ENCODE assay signal across 27 cellular contexts in the genomic region with DNA sequence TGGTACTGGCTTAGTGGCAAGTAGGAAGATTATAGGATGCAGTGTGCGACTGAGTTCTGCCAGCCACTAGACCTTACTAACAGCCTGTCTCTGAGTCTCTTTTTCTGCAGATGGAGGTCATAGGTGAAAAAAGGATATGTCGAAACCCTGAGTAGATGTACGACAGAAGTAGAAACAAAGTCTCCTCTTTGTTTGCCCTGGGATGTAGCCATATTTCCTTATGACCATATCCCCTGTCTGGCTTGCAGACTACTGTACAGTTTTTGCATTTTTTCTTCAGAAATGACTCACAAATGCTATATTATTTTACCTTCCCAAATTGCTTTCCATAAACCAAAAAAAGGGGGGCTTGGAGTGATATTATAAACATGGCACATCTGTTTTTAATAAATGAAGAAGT.
"Had no signal": no experiment of that assay in that cellular context is flagged by ENCODE, and none has a peak within 500 bp of the region (broad histone marks: within the 10 kb centered on the region; RNA-seq: fewer than 3 reads in every experiment).

No MANE protein-coding gene starts in this region.

- H3K27me3 ChIP-seq: esophagus squamous epithelium, spleen, testis, transverse colon had no signal

- H3K4me3 Mint-ChIP-seq: activated CD4-positive, alpha-beta T cell treated with anti-CD3 and anti-CD28 coated beads for 36 hours; activated CD8-positive, alpha-beta memory T cell treated with anti-CD3 and anti-CD28 coated beads, Interleukin-2, amount 10 ng/mL, durations not matched to agents 7 days and 5 days; activated CD8-positive, alpha-beta T cell treated with anti-CD3 and anti-CD28 coated beads, Interleukin-2, amount 10 ng/mL, durations not matched to agents 7 days and 5 days; activated naive CD4-positive, alpha-beta T cell treated with anti-CD3 and anti-CD28 coated beads, Interleukin-2, amount 50 U/mL, for 24 hours; activated naive CD8-positive, alpha-beta T cell treated with anti-CD3 and anti-CD28 coated beads, Interleukin-2, amount 50 U/mL, for 24 hours; central memory CD8-positive, alpha-beta T cell; naive B cell; T-helper 2 cell treated with Interferon-gamma antibody and Interleukin-4, amounts not matched to agents 5 μg/mL and 100 μg/mL, for 36 hours had no signal

- H3K27me3 Mint-ChIP-seq: activated naive CD8-positive, alpha-beta T cell treated with anti-CD3 and anti-CD28 coated beads, Interleukin-2, amount 50 U/mL, for 24 hours; naive B cell had no signal

- H3K27ac Mint-ChIP-seq: activated CD4-positive, alpha-beta T cell treated with anti-CD3 and anti-CD28 coated beads for 36 hours; activated CD8-positive, alpha-beta memory T cell treated with anti-CD3 and anti-CD28 coated beads, Interleukin-2, amount 10 ng/mL, durations not matched to agents 7 days and 5 days; activated CD8-positive, alpha-beta T cell treated with anti-CD3 and anti-CD28 coated beads, Interleukin-2, amount 10 ng/mL, durations not matched to agents 7 days and 5 days; activated naive CD4-positive, alpha-beta T cell treated with anti-CD3 and anti-CD28 coated beads, Interleukin-2, amount 50 U/mL, for 24 hours; activated naive CD8-positive, alpha-beta T cell treated with anti-CD3 and anti-CD28 coated beads, Interleukin-2, amount 50 U/mL, for 24 hours; activated T-helper 2 cell treated with anti-CD3 and anti-CD28 coated beads, Interferon-gamma antibody, Interleukin-2, Interleukin-4, amounts not matched to agents 10 μg/mL and 5 μg/mL and 100 μg/mL, durations not matched to agents 14 hours and 24 hours and 36 hours; naive B cell; T-helper 2 cell treated with Interferon-gamma antibody and Interleukin-4, amounts not matched to agents 5 μg/mL and 100 μg/mL, for 36 hours had no signal

- H3K9me3 ChIP-seq: esophagus squamous epithelium, pancreas, psoas muscle, spleen, testis, transverse colon had no signal

- DNase-seq: activated CD4-positive, alpha-beta T cell treated with anti-CD3 and anti-CD28 coated beads for 36 hours; activated CD4-positive, CD25-positive, alpha-beta regulatory T cell; activated CD8-positive, alpha-beta memory T cell treated with anti-CD3 and anti-CD28 coated beads, Interleukin-2, amount 10 ng/mL, durations not matched to agents 7 days and 5 days; activated CD8-positive, alpha-beta T cell treated with anti-CD3 and anti-CD28 coated beads, Interleukin-2, amount 10 ng/mL, durations not matched to agents 7 days and 5 days; activated naive CD8-positive, alpha-beta T cell treated with anti-CD3 and anti-CD28 coated beads, Interleukin-2, amount 50 U/mL, for 24 hours; activated T-cell treated with anti-CD3 and anti-CD28 coated beads, Interleukin-2, amount 50 U/mL, for 48 hours; dermis blood vessel endothelial cell; effector CD4-positive, alpha-beta T cell; esophagus squamous epithelium; left cardiac atrium; left ventricle myocardium superior; naive B cell; pancreas; psoas muscle; spleen; stimulated activated naive CD4-positive, alpha-beta T cell; T-helper 1 cell; testis; transverse colon had no signal

- H3K27ac ChIP-seq: esophagus squamous epithelium, pancreas, psoas muscle, spleen, testis, transverse colon had no signal

- H3K9me3 Mint-ChIP-seq: activated naive CD8-positive, alpha-beta T cell treated with anti-CD3 and anti-CD28 coated beads, Interleukin-2, amount 50 U/mL, for 24 hours; activated T-helper 2 cell treated with anti-CD3 and anti-CD28 coated beads, Interferon-gamma antibody, Interleukin-2, Interleukin-4, amounts not matched to agents 10 μg/mL and 5 μg/mL and 100 μg/mL, durations not matched to agents 14 hours and 24 hours and 36 hours; T-helper 2 cell treated with Interferon-gamma antibody and Interleukin-4, amounts not matched to agents 5 μg/mL and 100 μg/mL, for 36 hours had no signal

- H3K4me1 Mint-ChIP-seq: activated CD4-positive, alpha-beta T cell treated with anti-CD3 and anti-CD28 coated beads for 36 hours; activated CD8-positive, alpha-beta memory T cell treated with anti-CD3 and anti-CD28 coated beads, Interleukin-2, amount 10 ng/mL, durations not matched to agents 7 days and 5 days; activated naive CD4-positive, alpha-beta T cell treated with anti-CD3 and anti-CD28 coated beads, Interleukin-2, amount 50 U/mL, for 24 hours; activated naive CD8-positive, alpha-beta T cell treated with anti-CD3 and anti-CD28 coated beads, Interleukin-2, amount 50 U/mL, for 24 hours; central memory CD8-positive, alpha-beta T cell; naive B cell had no signal

- ATAC-seq: activated CD4-positive, alpha-beta T cell treated with anti-CD3 and anti-CD28 coated beads for 36 hours; activated CD8-positive, alpha-beta memory T cell treated with anti-CD3 and anti-CD28 coated beads, Interleukin-2, amount 10 ng/mL, durations not matched to agents 7 days and 5 days; activated CD8-positive, alpha-beta T cell treated with anti-CD3 and anti-CD28 coated beads, Interleukin-2, amount 10 ng/mL, durations not matched to agents 7 days and 5 days; activated naive CD8-positive, alpha-beta T cell treated with anti-CD3 and anti-CD28 coated beads, Interleukin-2, amount 50 U/mL, for 24 hours; left cardiac atrium; left ventricle myocardium superior; pancreas; psoas muscle had no signal

- H3K4me3 ChIP-seq: esophagus squamous epithelium, pancreas, psoas muscle, spleen, testis, transverse colon had no signal

- H3K36me3 Mint-ChIP-seq: activated CD8-positive, alpha-beta memory T cell treated with anti-CD3 and anti-CD28 coated beads, Interleukin-2, amount 10 ng/mL, durations not matched to agents 7 days and 5 days; activated naive CD4-positive, alpha-beta T cell treated with anti-CD3 and anti-CD28 coated beads, Interleukin-2, amount 50 U/mL, for 24 hours; naive B cell had no signal

- H3K4me1 ChIP-seq: esophagus squamous epithelium, pancreas, psoas muscle, spleen, testis, transverse colon had no signal

- H3K36me3 ChIP-seq: esophagus squamous epithelium, pancreas, spleen, transverse colon had no signal

- FAIRE-seq: bronchial epithelial cell, colon, frontal cortex, keratinocyte, pancreas had no signal
